In the genomic region with DNA sequence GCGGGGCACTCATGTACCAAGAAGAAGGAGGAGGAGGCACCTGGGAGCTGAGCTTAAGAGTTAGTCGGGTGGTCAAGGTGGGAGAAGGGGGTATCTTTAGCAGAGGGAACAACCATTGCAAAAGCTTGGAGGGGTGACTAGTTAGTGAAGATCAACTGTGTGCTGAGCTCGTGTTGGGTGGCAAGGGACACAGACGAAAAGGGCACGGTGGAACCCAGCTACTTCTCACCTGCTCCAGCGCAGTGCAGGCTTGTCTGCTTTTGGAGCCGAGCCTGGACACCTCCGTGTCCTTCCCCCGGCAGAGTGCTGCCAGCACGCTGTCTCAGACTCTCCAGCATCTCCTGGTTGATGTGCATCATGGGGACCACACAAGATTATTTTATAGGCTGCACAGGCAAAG, we compare ENCODE assay signal across 26 cellular contexts.
DNase-seq lines count a peak whose midpoint lies in the region; FAIRE-seq and TF ChIP-seq lines count a peak whose summit lies in the region.
"Had no signal": no experiment of that assay in that cellular context is flagged by ENCODE, and none has a peak within 500 bp of the region (broad histone marks: within the 10 kb centered on the region; RNA-seq: fewer than 3 reads in every experiment).

No MANE protein-coding gene starts in this region.

- H2AFZ ChIP-seq in hepatocyte (no peak overlapping the region), trophoblast cell (ENCODE audit: insufficient read depth, low read length, poor library complexity) (no peak overlapping the region)

- no peak overlapping the region for H3K18ac ChIP-seq in trophoblast cell (ENCODE audit: low read length)

- peak overlapping the region; percentile 91 for H3K27ac ChIP-seq in RWPE1
- peak overlapping the region; percentile 82 to 89 (median 88) for H3K27ac ChIP-seq in esophagus muscularis mucosa (replicated peaks in 1 of 4)
- H3K27ac ChIP-seq in sigmoid colon: peak overlapping the region; percentile 82 to 98 (median 92)
- no peak overlapping the region for H3K27ac ChIP-seq in hepatocyte
- H3K27ac ChIP-seq in trophoblast cell (ENCODE audit: low read depth, low read length): no peak overlapping the region
- H3K27ac ChIP-seq: suprapubic skin had no signal

- H3K79me1 ChIP-seq in trophoblast cell (ENCODE audit: low read length): peaks cover 2% of the 10 kb centered on the region

- no peaks in the 10 kb centered on the region for H3K9me2 ChIP-seq in hepatocyte (replicated peaks; ENCODE audit: insufficient read depth)

- no peak overlapping the region for H3K23ac ChIP-seq in trophoblast cell (ENCODE audit: low read length)

- H4K8ac ChIP-seq in trophoblast cell (ENCODE audit: low read depth, low read length): no peak overlapping the region

- no peaks in the 10 kb centered on the region for H3K79me2 ChIP-seq in hepatocyte
- no peaks in the 10 kb centered on the region for H3K79me2 ChIP-seq in trophoblast cell (ENCODE audit: control insufficient read depth, insufficient read depth, low read length, poor library complexity)

- H2BK120ac ChIP-seq in trophoblast cell (ENCODE audit: insufficient read depth, low read length, poor library complexity): no peak overlapping the region

- intact Hi-C loops in esophagus muscularis mucosa (cut with DNase I): loop anchor here (5.0 kb wide), 1 partner anchor 83 kb away; no protein-coding TSS in a partner anchor
- intact Hi-C loops in sigmoid colon (cut with DNase I): no loop called here

- FAIRE-seq in HTR-8/SVneo (lab: Jason Lieb, UNC): peak; percentile 48
- FAIRE-seq: frontal cortex, GM12878, islet of Langerhans had no signal

- H3K36me3 ChIP-seq in esophagus muscularis mucosa (no peaks in the 10 kb centered on the region), sigmoid colon (no peaks in the 10 kb centered on the region), hepatocyte (replicated peaks; ENCODE audit: insufficient read depth, low read depth) (no peaks in the 10 kb centered on the region), trophoblast cell (ENCODE audit: control insufficient read depth in 1 of 2, insufficient read depth in 2 of 2, low read length in 2 of 2) (no peaks in the 10 kb centered on the region)
- H3K36me3 ChIP-seq: esophagus squamous epithelium, suprapubic skin had no signal

- H3K4me1 ChIP-seq in esophagus muscularis mucosa: peaks cover 31 to 52% (median 39%) of the 10 kb centered on the region in 4 donors
- H3K4me1 ChIP-seq in sigmoid colon: peaks cover 0 to 39% (median 36%) of the 10 kb centered on the region in 4 donors
- H3K4me1 ChIP-seq in hepatocyte (ENCODE audit: insufficient read depth): peaks cover 13% of the 10 kb centered on the region
- H3K4me1 ChIP-seq in trophoblast cell (ENCODE audit: control insufficient read depth in 1 of 2, insufficient read depth in 2 of 2, low read length in 2 of 2): peaks cover 2 to 3% of the 10 kb centered on the region in 2 experiments

- H3K4me2 ChIP-seq in hepatocyte: no peak overlapping the region
- no peak overlapping the region for H3K4me2 ChIP-seq in trophoblast cell (ENCODE audit: low read length)

- DNase-seq in HTR-8/SVneo (ENCODE audit: insufficient read length, low spot score) (no peak), RWPE1 (ENCODE audit: low spot score) (no peak), esophagus muscularis mucosa (ENCODE audit: extremely low spot score) (no peak), sigmoid colon (peak; percentile 62), NCI-H1694 treated with DMSO at 0.1 percent for 48 hours (lab: John Stamatoyannopoulos, UW) (no peak), hepatocyte (ENCODE audit: low spot score) (no peak), cerebellar nuclear complex (lab: John Stamatoyannopoulos, UW) (no peak), trophoblast cell (no peak)
- DNase-seq: activated B cell treated with CpG ODN at 0.5 μM for 24 hours; activated CD4-positive, alpha-beta T cell treated with anti-CD3 and anti-CD28 coated beads, Interleukin-2, amount 50 U/mL, for 48 hours; activated naive CD8-positive, alpha-beta T cell treated with anti-CD3 and anti-CD28 coated beads for 36 hours; C1 segment of cervical spinal cord; DND-41; esophagus squamous epithelium; Kasumi-1; NCI-H187; NCI-H2171 treated with DMSO at 0.1 percent for 48 hours; NCI-H526; nucleus accumbens; RPMI8226; stimulated activated CD4-positive, alpha-beta T cell treated with anti-CD3 and anti-CD28 coated beads, Interleukin-4, amount 100 ng/mL, for 1 hour had no signal

- no peaks in the 10 kb centered on the region for H4K20me1 ChIP-seq in hepatocyte (ENCODE audit: insufficient read depth, poor library complexity, severe bottlenecking)

- no peak overlapping the region for H4K91ac ChIP-seq in trophoblast cell (ENCODE audit: low read depth, low read length)

- no peak overlapping the region for H2BK5ac ChIP-seq in trophoblast cell (ENCODE audit: low read depth, low read length, poor library complexity)

- H2BK12ac ChIP-seq in trophoblast cell (ENCODE audit: low read length): no peak overlapping the region

- TF ChIP-seq CTCF in RWPE1 (conservative IDR thresholded peaks at IDR 0.05; ENCODE audit: low read depth) (no peak), esophagus muscularis mucosa (IDR thresholded peaks at IDR 0.05) (no peak), sigmoid colon (IDR thresholded peaks at IDR 0.05) (no peak), hepatocyte (IDR thresholded peaks at IDR 0.05; ENCODE audit: poor library complexity) (no peak)

- POLR2A ChIA-PET in RWPE1 (lab: Yijun Ruan, JAX; ENCODE audit: low non-redundant PET): no interaction called here

- TF ChIP-seq POLR2A in esophagus muscularis mucosa (IDR thresholded peaks at IDR 0.05; ENCODE audit: low read depth): no peak
- TF ChIP-seq POLR2A in sigmoid colon (IDR thresholded peaks at IDR 0.05): no peak

- H3K27me3 ChIP-seq in esophagus muscularis mucosa (no peaks in the 10 kb centered on the region), sigmoid colon (no peaks in the 10 kb centered on the region), hepatocyte (no peaks in the 10 kb centered on the region), trophoblast cell (ENCODE audit: insufficient read depth, low read length) (no peaks in the 10 kb centered on the region)
- H3K27me3 ChIP-seq: esophagus squamous epithelium, suprapubic skin had no signal

- H3K4ac ChIP-seq in trophoblast cell (ENCODE audit: low read depth, low read length): no peak overlapping the region

- H2AK5ac ChIP-seq in trophoblast cell (ENCODE audit: low read length): no peak overlapping the region

- 89% methylated on average over 7 of the region's 10 CpGs for WGBS in esophagus muscularis mucosa
- WGBS in sigmoid colon, 2 donors: 81 to 89% methylated on average over 10 of the region's 10 CpGs
- WGBS in hepatocyte (ENCODE audit: low lambda C conversion rate, missing lambda C conversion rate): 94% methylated on average over 10 of the region's 10 CpGs
- no CpG with 5 or more reads among the region's 10 CpGs for WGBS in trophoblast cell (ENCODE audit: extremely low coverage, insufficient coverage, insufficient read length)

- TF ChIP-seq EP300 in esophagus muscularis mucosa (IDR thresholded peaks at IDR 0.05) (no peak), sigmoid colon (IDR thresholded peaks at IDR 0.05) (no peak)

- H3K14ac ChIP-seq in trophoblast cell (ENCODE audit: low read length): no peak overlapping the region

- no peak overlapping the region for H3K4me3 ChIP-seq in esophagus muscularis mucosa
- no peak overlapping the region for H3K4me3 ChIP-seq in sigmoid colon
- H3K4me3 ChIP-seq in hepatocyte: no peak overlapping the region
- H3K4me3 ChIP-seq in trophoblast cell (ENCODE audit: low read depth, low read length): no peak overlapping the region
- H3K4me3 ChIP-seq: esophagus squamous epithelium, GM12878, suprapubic skin had no signal

- no peaks in the 10 kb centered on the region for H3K9me3 ChIP-seq in esophagus muscularis mucosa
- H3K9me3 ChIP-seq in sigmoid colon: no peaks in the 10 kb centered on the region
- no peaks in the 10 kb centered on the region for H3K9me3 ChIP-seq in hepatocyte (ENCODE audit: low read depth)
- peaks cover 2% of the 10 kb centered on the region for H3K9me3 ChIP-seq in trophoblast cell (ENCODE audit: insufficient read depth, low read depth, low read length)
- H3K9me3 ChIP-seq: Caco-2, esophagus squamous epithelium, suprapubic skin had no signal

- CTCF ChIA-PET in RWPE1 (lab: Yijun Ruan, JAX): interaction anchor here (0.7 kb wide), 1 partner anchor 830 kb away, joined by 3 read pairs; no protein-coding TSS in a partner anchor

- no peak overlapping the region for H3K9ac ChIP-seq in trophoblast cell (ENCODE audit: low read length)

- H4K12ac ChIP-seq in trophoblast cell (ENCODE audit: low read depth, low read length): no peak overlapping the region

Comparison
In these comparisons a context has a peak if more than half of its experiments do, and no peak if none do; other contexts are left out.
1. H3K27ac ChIP-seq: peak in RWPE1 (single experiment), esophagus muscularis mucosa (4 of 4) and sigmoid colon (4 of 4); none in hepatocyte (single experiment) and trophoblast cell (single experiment).